ENCODE assay signal across 16 cellular contexts in the genomic region with DNA sequence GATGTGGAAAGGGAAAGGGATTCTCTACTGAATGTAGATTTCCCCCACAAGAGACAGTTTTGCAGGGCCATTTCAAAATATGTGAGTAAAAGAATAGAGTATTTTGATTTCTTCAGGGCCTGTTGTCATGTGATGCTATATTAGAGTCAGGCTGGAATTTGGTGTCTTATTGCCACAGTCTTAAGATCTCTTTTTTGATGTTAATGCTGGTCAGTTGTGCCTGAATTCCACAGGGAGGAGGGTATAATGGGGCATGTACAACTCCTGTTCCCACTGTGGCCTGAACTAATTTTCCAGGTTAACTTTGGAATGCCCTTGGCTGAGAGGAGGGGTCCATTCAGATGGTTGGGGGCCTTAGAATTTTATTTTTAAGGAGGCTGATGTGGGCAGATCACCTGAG.
"Had no signal": no experiment of that assay in that cellular context is flagged by ENCODE, and none has a peak within 500 bp of the region (broad histone marks: within the 10 kb centered on the region; RNA-seq: fewer than 3 reads in every experiment).

No MANE protein-coding gene starts in this region.

- H3K4me1 ChIP-seq: gastroesophageal sphincter, right atrium auricular region, thyroid gland had no signal

- H3K36me3 Mint-ChIP-seq: mesothelial cell of epicardium had no signal

- DNase-seq: activated CD4-positive, alpha-beta T cell treated with anti-CD3 and anti-CD28 coated beads for 4 hours; activated CD8-positive, alpha-beta memory T cell treated with anti-CD3 and anti-CD28 coated beads, Interleukin-2, amount 50 U/mL, for 48 hours; activated CD8-positive, alpha-beta T cell treated with anti-CD3 and anti-CD28 coated beads for 36 hours; activated naive CD4-positive, alpha-beta T cell treated with Interleukin-2 at 50 U/mL for 16 hours; central memory CD4-positive, alpha-beta T cell; dorsolateral prefrontal cortex; esophagus squamous epithelium; kidney glomerular epithelial cell; small intestine; SW 1271; T-helper 9 cell; thyroid gland had no signal

- H3K27me3 ChIP-seq: dorsolateral prefrontal cortex, esophagus squamous epithelium, gastroesophageal sphincter, right atrium auricular region, thyroid gland, vagina had no signal

- H3K27ac Mint-ChIP-seq: activated CD8-positive, alpha-beta T cell treated with anti-CD3 and anti-CD28 coated beads for 36 hours; mesothelial cell of epicardium had no signal

- H3K36me3 ChIP-seq: esophagus squamous epithelium, gastroesophageal sphincter, right atrium auricular region, thyroid gland, vagina had no signal

- ATAC-seq: activated CD8-positive, alpha-beta T cell treated with anti-CD3 and anti-CD28 coated beads for 36 hours; gastroesophageal sphincter had no signal

- FAIRE-seq: small intestine had no signal

- H3K9me3 Mint-ChIP-seq: activated CD8-positive, alpha-beta T cell treated with anti-CD3 and anti-CD28 coated beads for 36 hours; mesothelial cell of epicardium had no signal

- H3K9me3 ChIP-seq: esophagus squamous epithelium, gastroesophageal sphincter, right atrium auricular region, thyroid gland, vagina had no signal

- H3K27me3 Mint-ChIP-seq: activated CD8-positive, alpha-beta T cell treated with anti-CD3 and anti-CD28 coated beads for 36 hours had no signal

- H3K4me3 ChIP-seq: dorsolateral prefrontal cortex, esophagus squamous epithelium, gastroesophageal sphincter, right atrium auricular region, thyroid gland, vagina had no signal

- H3K4me3 Mint-ChIP-seq: activated CD8-positive, alpha-beta T cell treated with anti-CD3 and anti-CD28 coated beads for 36 hours; mesothelial cell of epicardium had no signal
